Comparison of ENCODE assay signal across 34 cellular contexts in the genomic region with DNA sequence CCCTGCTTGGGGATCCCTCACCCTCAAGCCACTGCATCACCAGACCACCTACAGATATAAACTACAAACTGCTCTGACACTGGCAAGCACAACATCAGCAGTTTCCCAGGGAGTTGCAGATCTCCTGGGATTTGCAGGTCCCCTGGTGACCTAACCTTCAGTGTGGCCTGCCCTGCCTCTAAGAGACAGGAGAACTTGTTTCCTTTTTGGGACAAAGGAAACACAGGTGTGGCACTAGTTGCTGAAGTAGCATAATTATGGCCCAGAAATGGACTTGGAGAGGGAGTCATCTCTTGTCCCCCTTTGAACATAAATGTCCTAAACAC.
"Had no signal": no experiment of that assay in that cellular context is flagged by ENCODE, and none has a peak within 500 bp of the region (broad histone marks: within the 10 kb centered on the region; RNA-seq: fewer than 3 reads in every experiment).

No MANE protein-coding gene starts in this region.

- H3K36me3 ChIP-seq: MG63 had no signal

- H3K27me3 ChIP-seq: MG63 had no signal

- H3K9me3 ChIP-seq: MG63 had no signal

- DNase-seq: Karpas-422, Kasumi-1, MG63, MM.1S, MV-4-11, NCI-H1048, NCI-H1092, NCI-H1092 treated with DMSO at 0.1 percent for 48 hours, NCI-H1105, NCI-H1105 treated with DMSO at 0.1 percent for 48 hours, NCI-H1417, NCI-H1417 treated with DMSO at 0.1 percent for 48 hours, NCI-H1436, NCI-H1436 treated with DMSO at 0.1 percent for 48 hours, NCI-H146, NCI-H1694, NCI-H1694 treated with DMSO at 0.1 percent for 48 hours, NCI-H187, NCI-H187 treated with DMSO at 0.1 percent for 48 hours, NCI-H1930, NCI-H2029, NCI-H2029 treated with DMSO at 0.1 percent for 48 hours, NCI-H2081, NCI-H2081 treated with DMSO at 0.1 percent for 48 hours, NCI-H2107, NCI-H2171, NCI-H2171 treated with DMSO at 0.1 percent for 48 hours, NCI-H2227 treated with DMSO at 0.1 percent for 48 hours, NCI-H226, NCI-H345, NCI-H446, NCI-H446 treated with DMSO at 0.1 percent for 48 hours, NCI-H510A, NCI-H510A treated with DMSO at 0.1 percent for 48 hours had no signal

- H3K4me3 ChIP-seq: MG63 had no signal
